3 cellular contexts compared by ENCODE assay signal in genomic region chr10:104174136-104174535, GRCh38. TPM values are rescaled to one million over a fixed set of nuclear protein-coding genes. Genes with fewer than 3 reads are reported as not detected.
"Had no signal": no experiment of that assay in that cellular context is flagged by ENCODE, and none has a peak within 500 bp of the region (broad histone marks: within the 10 kb centered on the region; RNA-seq: fewer than 3 reads in every experiment).

No MANE protein-coding gene starts in this region.

RNA-seq across cellular contexts. Expression of gene CFAP43, which starts 58.0 kb away (rescaled TPM):
- total RNA-seq: natural killer cell treated with Interleukin-12 subunit alpha and Interleukin-12 subunit beta and Interleukin-15 and Interleukin-18, amount 100 ng/mL, for 72 hours; osteocyte had no signal
- polyA plus RNA-seq: naive thymus-derived CD8-positive, alpha-beta T cell had no signal
